In the genomic region with DNA sequence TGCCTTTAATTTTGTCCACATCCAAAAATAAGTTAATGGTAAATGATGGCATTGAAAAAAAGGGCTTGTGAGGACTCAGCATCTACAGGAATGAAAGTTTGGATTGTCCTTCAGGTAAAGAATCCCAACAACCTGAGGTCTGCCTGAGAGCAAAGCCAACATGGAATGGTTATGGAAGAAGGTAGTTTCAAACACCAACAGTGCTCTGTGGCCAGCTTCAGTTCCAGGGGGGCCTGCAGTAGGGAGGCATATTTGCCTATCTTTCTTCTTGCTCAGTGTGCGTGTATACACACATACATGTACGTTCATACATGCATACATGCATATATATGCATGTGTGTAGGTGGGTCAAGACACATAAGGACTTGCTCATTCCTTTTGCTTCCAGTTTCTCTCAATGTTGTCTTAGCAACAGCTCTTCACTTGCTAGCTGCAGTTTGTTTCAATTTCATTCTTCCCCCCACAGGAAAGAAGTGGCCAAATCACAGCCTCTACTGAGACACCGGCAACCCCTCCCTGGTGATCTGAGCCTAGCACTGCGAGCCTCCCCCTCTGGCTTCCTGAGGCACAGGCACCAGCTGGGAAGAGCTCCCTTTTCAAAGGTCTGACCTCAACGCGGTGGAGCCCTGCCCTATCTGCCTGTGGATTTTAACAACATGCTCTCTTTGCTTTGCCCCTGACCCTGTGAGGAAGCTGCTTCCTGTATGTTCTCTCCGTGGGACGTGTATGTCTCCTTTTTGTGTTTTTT, we compare ENCODE assay signal across 9 cellular contexts.
DNase-seq lines count a peak whose midpoint lies in the region; ATAC-seq and TF ChIP-seq lines count a peak whose summit lies in the region.
"Had no signal": no experiment of that assay in that cellular context is flagged by ENCODE, and none has a peak within 500 bp of the region (broad histone marks: within the 10 kb centered on the region; RNA-seq: fewer than 3 reads in every experiment).

No MANE protein-coding gene starts in this region.

- DNase-seq in activated CD4-positive, alpha-beta T cell treated with anti-CD3 and anti-CD28 coated beads for 36 hours = peak; percentile 74
- no peak for DNase-seq in activated CD4-positive, alpha-beta T cell treated with anti-CD3 and anti-CD28 coated beads for 1 hour
- DNase-seq in T-helper 17 cell (no peak), ovary (peak in 3 of 5 donors; percentile 11 to 62 (median 22)), HUDEP-2 (lab: John Stamatoyannopoulos, UW; ENCODE audit: unreplicated experiment in 76 of 76) (no peak), Kasumi-1 (lab: John Stamatoyannopoulos, UW) (no peak)

- POLR2A ChIA-PET in activated CD4-positive, alpha-beta T cell treated with anti-CD3 and anti-CD28 coated beads for 36 hours (lab: Charles Lee) = interaction anchor here (1.2 to 1.7 kb wide), 3 partner anchors 14 to 38 kb away, joined by 4 to 11 read pairs (median 6); no protein-coding TSS in a partner anchor

- TF ChIP-seq CTCF in ovary (IDR thresholded peaks at IDR 0.05) = no peak

- CTCF ChIA-PET in activated CD4-positive, alpha-beta T cell treated with anti-CD3 and anti-CD28 coated beads for 36 hours (lab: Charles Lee) = interaction anchor here (0.6 to 4.7 kb wide), 14 partner anchors 9 to 266 kb away, joined by 3 to 49 read pairs (median 4); partner anchors contain the start of gene KLF13

- no peaks in the 10 kb centered on the region for H3K36me3 ChIP-seq in duodenal mucosa (ENCODE audit: control insufficient read depth in 1 of 2, insufficient read depth in 2 of 2, low read length in 2 of 2)
- no peaks in the 10 kb centered on the region for H3K36me3 ChIP-seq in ovary

- H3K4me1 Mint-ChIP-seq in activated CD4-positive, alpha-beta T cell treated with anti-CD3 and anti-CD28 coated beads for 36 hours = peaks cover 41% of the 10 kb centered on the region
- H3K4me1 Mint-ChIP-seq in T-helper 17 cell = peaks cover 29% of the 10 kb centered on the region

- no peaks in the 10 kb centered on the region for H3K27me3 ChIP-seq in duodenal mucosa (ENCODE audit: control insufficient read depth in 1 of 2, insufficient read depth in 2 of 2, low read length in 2 of 2)
- H3K27me3 ChIP-seq in ovary = no peaks in the 10 kb centered on the region

- no peaks in the 10 kb centered on the region for H3K27me3 Mint-ChIP-seq in activated CD4-positive, alpha-beta T cell treated with anti-CD3 and anti-CD28 coated beads for 36 hours
- no peaks in the 10 kb centered on the region for H3K27me3 Mint-ChIP-seq in T-helper 17 cell

- H3K4me3 Mint-ChIP-seq in activated CD4-positive, alpha-beta T cell treated with anti-CD3 and anti-CD28 coated beads for 36 hours = peak overlapping the region; percentile 70
- peak overlapping the region; percentile 93 for H3K4me3 Mint-ChIP-seq in T-helper 17 cell

- peaks cover 24 to 26% of the 10 kb centered on the region in 2 donors for H3K4me1 ChIP-seq in duodenal mucosa (ENCODE audit: control insufficient read depth in 1 of 2, insufficient read depth in 2 of 2, low read length in 2 of 2)
- peaks cover 5% of the 10 kb centered on the region for H3K4me1 ChIP-seq in ovary (ENCODE audit: insufficient read depth)

- ATAC-seq in activated CD4-positive, alpha-beta T cell treated with anti-CD3 and anti-CD28 coated beads for 36 hours = peak; percentile 93
- peak; percentile 83 for ATAC-seq in HG02943 (IDR thresholded peaks at IDR 0.05; ENCODE audit: low read depth, unreplicated experiment)
- peak; percentile 89 for ATAC-seq in T-helper 17 cell

- intact Hi-C loops in activated CD4-positive, alpha-beta T cell treated with anti-CD3 and anti-CD28 coated beads for 36 hours (cut with DNase I, micrococcal nuclease) = loop anchor here (1.0 kb wide), 3 partner anchors 10 to 38 kb away; no protein-coding TSS in a partner anchor
- intact Hi-C loops in ovary (cut with DNase I) = no loop called here

- no peak for TF ChIP-seq EP300 in ovary (IDR thresholded peaks at IDR 0.05)

- no peak for TF ChIP-seq POLR2A in ovary (IDR thresholded peaks at IDR 0.05)

- peak overlapping the region; percentile 40 to 56 for H3K4me3 ChIP-seq in duodenal mucosa (ENCODE audit: low read depth in 1 of 2, low read length in 2 of 2)
- no peak overlapping the region for H3K4me3 ChIP-seq in ovary

- H3K9me3 ChIP-seq in T-helper 17 cell (ENCODE audit: control insufficient read depth, low read length, poor library complexity, severe bottlenecking) (no peaks in the 10 kb centered on the region), duodenal mucosa (ENCODE audit: control insufficient read depth in 1 of 2, low read length in 2 of 2) (no peaks in the 10 kb centered on the region), ovary (no peaks in the 10 kb centered on the region)

- peaks cover 14% of the 10 kb centered on the region for H3K36me3 Mint-ChIP-seq in activated CD4-positive, alpha-beta T cell treated with anti-CD3 and anti-CD28 coated beads for 36 hours (ENCODE audit: low read depth)
- H3K36me3 Mint-ChIP-seq in T-helper 17 cell (ENCODE audit: low read depth) = peaks cover under 1% of the 10 kb centered on the region

- H3K27ac ChIP-seq in duodenal mucosa (ENCODE audit: low read depth, low read length) (no peak overlapping the region), ovary (no peak overlapping the region)
- H3K27ac ChIP-seq: C4-2B had no signal

- peaks cover 6% of the 10 kb centered on the region for H3K9me3 Mint-ChIP-seq in activated CD4-positive, alpha-beta T cell treated with anti-CD3 and anti-CD28 coated beads for 36 hours (ENCODE audit: low read depth)

- peak overlapping the region; percentile 19 to 35 for H3K9ac ChIP-seq in duodenal mucosa (ENCODE audit: low read depth in 1 of 2, low read length in 2 of 2)

- 11 to 19% (median 15%) methylated on average over 8 of the region's 8 CpGs for WGBS in ovary, 3 donors

- H3K27ac Mint-ChIP-seq in activated CD4-positive, alpha-beta T cell treated with anti-CD3 and anti-CD28 coated beads for 36 hours = peak overlapping the region; percentile 95
- H3K27ac Mint-ChIP-seq in T-helper 17 cell = peak overlapping the region; percentile 98

Comparison
In these comparisons a context has a peak if more than half of its experiments do, and no peak if none do; other contexts are left out.
1. DNase-seq: peak in activated CD4-positive, alpha-beta T cell treated with anti-CD3 and anti-CD28 coated beads for 36 hours (single experiment) and ovary (3 of 5); none in activated CD4-positive, alpha-beta T cell treated with anti-CD3 and anti-CD28 coated beads for 1 hour (single experiment), T-helper 17 cell (0 of 3), HUDEP-2 (0 of 76) and Kasumi-1 (0 of 2).
2. intact Hi-C loops: an anchor here in activated CD4-positive, alpha-beta T cell treated with anti-CD3 and anti-CD28 coated beads for 36 hours (1.0 kb wide); none called in ovary.
3. Peak in every context shown above with its lines, with median percentiles within 50 percentile points of each other: ATAC-seq.